Comparison of ENCODE assay signal across 38 cellular contexts in genomic region chr5:180012316-180012715, GRCh38.
"Had no signal": no experiment of that assay in that cellular context is flagged by ENCODE, and none has a peak within 500 bp of the region (broad histone marks: within the 10 kb centered on the region; RNA-seq: fewer than 3 reads in every experiment).

No MANE protein-coding gene starts in this region.

- H3K9me3 ChIP-seq: adrenal gland, ascending aorta, body of pancreas, breast epithelium had no signal

- H3K4me3 ChIP-seq: adrenal gland, ascending aorta, body of pancreas, breast epithelium, cardiac muscle cell had no signal

- ATAC-seq: activated naive CD4-positive, alpha-beta T cell treated with anti-CD3 and anti-CD28 coated beads, Interleukin-2, amount 50 U/mL, for 72 hours; activated naive CD8-positive, alpha-beta T cell treated with anti-CD3 and anti-CD28 coated beads, Interleukin-2, amount 50 U/mL, for 24 hours; activated T-cell treated with anti-CD3 and anti-CD28 coated beads, Interleukin-2, amount 50 U/mL, for 4 hours; activated T-cell treated with anti-CD3 and anti-CD28 coated beads, Interleukin-2, amount 50 U/mL, for 72 hours; activated T-helper 17 cell treated with anti-CD3 and anti-CD28 coated beads, Interleukin-2, amount 50 U/mL, for 72 hours; body of pancreas had no signal

- H3K27ac ChIP-seq: adrenal gland, ascending aorta, body of pancreas, brain microvascular endothelial cell, breast epithelium, cardiac muscle cell had no signal

- H3K36me3 ChIP-seq: adrenal gland, brain microvascular endothelial cell, breast epithelium, cardiac muscle cell had no signal

- H3K27me3 ChIP-seq: adrenal gland, ascending aorta, body of pancreas, brain microvascular endothelial cell, breast epithelium, cardiac muscle cell had no signal

- DNase-seq: activated effector memory CD4-positive, alpha-beta T cell treated with anti-CD3 and anti-CD28 coated beads, Interleukin-2, amount 50 U/mL, for 16 hours; activated effector memory CD4-positive, alpha-beta T cell treated with Interleukin-2 at 50 U/mL for 16 hours; activated gamma-delta T cell; activated gamma-delta T cell treated with Interleukin-2 at 50 U/mL for 16 hours; activated naive CD4-positive, alpha-beta T cell; activated naive CD4-positive, alpha-beta T cell treated with anti-CD3 and anti-CD28 coated beads for 36 hours; activated naive CD4-positive, alpha-beta T cell treated with anti-CD3 and anti-CD28 coated beads, Interleukin-2, amount 10 ng/mL, durations not matched to agents 7 days and 5 days; activated naive CD4-positive, alpha-beta T cell treated with anti-CD3 and anti-CD28 coated beads, Interleukin-2, amount 50 U/mL, for 16 hours; activated naive CD4-positive, alpha-beta T cell treated with Interleukin-2 at 50 U/mL for 16 hours; activated naive CD8-positive, alpha-beta T cell treated with anti-CD3 and anti-CD28 coated beads for 36 hours; activated naive CD8-positive, alpha-beta T cell treated with anti-CD3 and anti-CD28 coated beads, Interleukin-2, amount 10 ng/mL, durations not matched to agents 7 days and 5 days; activated naive CD8-positive, alpha-beta T cell treated with anti-CD3 and anti-CD28 coated beads, Interleukin-2, amount 50 U/mL, for 24 hours; activated T-cell treated with anti-CD3 and anti-CD28 coated beads for 4 hours; activated T-cell treated with anti-CD3 and anti-CD28 coated beads, Interleukin-2, amount 50 U/mL, for 1 hour; activated T-cell treated with anti-CD3 and anti-CD28 coated beads, Interleukin-2, amount 50 U/mL, for 4 hours; activated T-cell treated with anti-CD3 and anti-CD28 coated beads, Interleukin-2, amount 50 U/mL, for 48 hours; activated T-cell treated with anti-CD3 and anti-CD28 coated beads, Interleukin-2, amount 50 U/mL, for 72 hours; adrenal gland; amniotic stem cell; amygdala; anterior cingulate cortex; aorta; body of pancreas; brain microvascular endothelial cell; caudate nucleus; central memory CD4-positive, alpha-beta T cell; cerebellar nuclear complex had no signal

- H3K36me3 Mint-ChIP-seq: activated naive CD4-positive, alpha-beta T cell treated with anti-CD3 and anti-CD28 coated beads, Interleukin-2, amount 10 ng/mL, durations not matched to agents 7 days and 5 days; activated naive CD4-positive, alpha-beta T cell treated with anti-CD3 and anti-CD28 coated beads, Interleukin-2, amount 50 U/mL, for 72 hours; activated naive CD8-positive, alpha-beta T cell treated with anti-CD3 and anti-CD28 coated beads, Interleukin-2, amount 10 ng/mL, durations not matched to agents 7 days and 5 days had no signal

- H3K4me1 ChIP-seq: adrenal gland, ascending aorta, body of pancreas, breast epithelium had no signal

- H3K9me3 Mint-ChIP-seq: activated naive CD4-positive, alpha-beta T cell treated with anti-CD3 and anti-CD28 coated beads for 36 hours; activated naive CD4-positive, alpha-beta T cell treated with anti-CD3 and anti-CD28 coated beads, Interleukin-2, amount 10 ng/mL, durations not matched to agents 7 days and 5 days; activated naive CD4-positive, alpha-beta T cell treated with anti-CD3 and anti-CD28 coated beads, Interleukin-2, amount 50 U/mL, for 24 hours; activated naive CD4-positive, alpha-beta T cell treated with anti-CD3 and anti-CD28 coated beads, Interleukin-2, amount 50 U/mL, for 72 hours; activated naive CD8-positive, alpha-beta T cell treated with anti-CD3 and anti-CD28 coated beads for 36 hours; activated naive CD8-positive, alpha-beta T cell treated with anti-CD3 and anti-CD28 coated beads, Interleukin-2, amount 10 ng/mL, durations not matched to agents 7 days and 5 days; activated naive CD8-positive, alpha-beta T cell treated with anti-CD3 and anti-CD28 coated beads, Interleukin-2, amount 50 U/mL, for 24 hours; activated T-cell treated with anti-CD3 and anti-CD28 coated beads, Interleukin-2, amount 50 U/mL, for 4 hours; activated T-cell treated with anti-CD3 and anti-CD28 coated beads, Interleukin-2, amount 50 U/mL, for 72 hours; activated T-helper 1 cell treated with anti-CD3 and anti-CD28 coated beads, Interleukin-12 subunit alpha, Interleukin-12 subunit beta, Interleukin-2, Interleukin-4 antibody, amounts not matched to agents 30 ng/mL and 10 ng/mL and 1 ng/mL, durations not matched to agents 14 hours and 24 hours and 36 hours; activated T-helper 17 cell treated with anti-CD3 and anti-CD28 coated beads, Interleukin-2, amount 50 U/mL, for 72 hours; activated T-helper 2 cell treated with anti-CD3 and anti-CD28 coated beads, Interferon-gamma antibody, Interleukin-2, Interleukin-4, amounts not matched to agents 10 μg/mL and 5 μg/mL and 100 μg/mL, durations not matched to agents 14 hours and 24 hours and 36 hours; central memory CD8-positive, alpha-beta T cell had no signal

- H3K27ac Mint-ChIP-seq: activated naive CD4-positive, alpha-beta T cell treated with anti-CD3 and anti-CD28 coated beads for 36 hours; activated naive CD4-positive, alpha-beta T cell treated with anti-CD3 and anti-CD28 coated beads, Interleukin-2, amount 10 ng/mL, durations not matched to agents 7 days and 5 days; activated naive CD4-positive, alpha-beta T cell treated with anti-CD3 and anti-CD28 coated beads, Interleukin-2, amount 50 U/mL, for 24 hours; activated naive CD4-positive, alpha-beta T cell treated with anti-CD3 and anti-CD28 coated beads, Interleukin-2, amount 50 U/mL, for 72 hours; activated naive CD8-positive, alpha-beta T cell; activated naive CD8-positive, alpha-beta T cell treated with anti-CD3 and anti-CD28 coated beads for 36 hours; activated naive CD8-positive, alpha-beta T cell treated with anti-CD3 and anti-CD28 coated beads, Interleukin-2, amount 10 ng/mL, durations not matched to agents 7 days and 5 days; activated naive CD8-positive, alpha-beta T cell treated with anti-CD3 and anti-CD28 coated beads, Interleukin-2, amount 50 U/mL, for 24 hours; activated T-cell treated with anti-CD3 and anti-CD28 coated beads, Interleukin-2, amount 50 U/mL, for 72 hours; activated T-helper 1 cell treated with anti-CD3 and anti-CD28 coated beads, Interleukin-12 subunit alpha, Interleukin-12 subunit beta, Interleukin-2, Interleukin-4 antibody, amounts not matched to agents 30 ng/mL and 10 ng/mL and 1 ng/mL, durations not matched to agents 14 hours and 24 hours and 36 hours; activated T-helper 17 cell treated with anti-CD3 and anti-CD28 coated beads, Interleukin-2, amount 50 U/mL, for 72 hours; activated T-helper 2 cell treated with anti-CD3 and anti-CD28 coated beads, Interferon-gamma antibody, Interleukin-2, Interleukin-4, amounts not matched to agents 10 μg/mL and 5 μg/mL and 100 μg/mL, durations not matched to agents 14 hours and 24 hours and 36 hours had no signal

- H3K27me3 Mint-ChIP-seq: activated naive CD4-positive, alpha-beta T cell treated with anti-CD3 and anti-CD28 coated beads, Interleukin-2, amount 10 ng/mL, durations not matched to agents 7 days and 5 days; activated naive CD4-positive, alpha-beta T cell treated with anti-CD3 and anti-CD28 coated beads, Interleukin-2, amount 50 U/mL, for 24 hours; activated naive CD8-positive, alpha-beta T cell; activated naive CD8-positive, alpha-beta T cell treated with anti-CD3 and anti-CD28 coated beads for 36 hours; activated naive CD8-positive, alpha-beta T cell treated with anti-CD3 and anti-CD28 coated beads, Interleukin-2, amount 10 ng/mL, durations not matched to agents 7 days and 5 days; activated naive CD8-positive, alpha-beta T cell treated with anti-CD3 and anti-CD28 coated beads, Interleukin-2, amount 50 U/mL, for 24 hours; activated T-helper 17 cell treated with anti-CD3 and anti-CD28 coated beads, Interleukin-2, amount 50 U/mL, for 72 hours; brain; central memory CD8-positive, alpha-beta T cell had no signal

- H3K4me3 Mint-ChIP-seq: activated naive CD4-positive, alpha-beta T cell treated with anti-CD3 and anti-CD28 coated beads for 36 hours; activated naive CD4-positive, alpha-beta T cell treated with anti-CD3 and anti-CD28 coated beads, Interleukin-2, amount 10 ng/mL, durations not matched to agents 7 days and 5 days; activated naive CD4-positive, alpha-beta T cell treated with anti-CD3 and anti-CD28 coated beads, Interleukin-2, amount 50 U/mL, for 24 hours; activated naive CD8-positive, alpha-beta T cell; activated naive CD8-positive, alpha-beta T cell treated with anti-CD3 and anti-CD28 coated beads for 36 hours; activated naive CD8-positive, alpha-beta T cell treated with anti-CD3 and anti-CD28 coated beads, Interleukin-2, amount 10 ng/mL, durations not matched to agents 7 days and 5 days; activated naive CD8-positive, alpha-beta T cell treated with anti-CD3 and anti-CD28 coated beads, Interleukin-2, amount 50 U/mL, for 24 hours; activated T-cell treated with anti-CD3 and anti-CD28 coated beads, Interleukin-2, amount 50 U/mL, for 4 hours; activated T-cell treated with anti-CD3 and anti-CD28 coated beads, Interleukin-2, amount 50 U/mL, for 72 hours; activated T-helper 1 cell treated with anti-CD3 and anti-CD28 coated beads, Interleukin-12 subunit alpha, Interleukin-12 subunit beta, Interleukin-2, Interleukin-4 antibody, amounts not matched to agents 30 ng/mL and 10 ng/mL and 1 ng/mL, durations not matched to agents 14 hours and 24 hours and 36 hours; activated T-helper 17 cell treated with anti-CD3 and anti-CD28 coated beads, Interleukin-2, amount 50 U/mL, for 72 hours; brain; central memory CD8-positive, alpha-beta T cell had no signal
